ENCODE assay signal across 27 cellular contexts in the genomic region with DNA sequence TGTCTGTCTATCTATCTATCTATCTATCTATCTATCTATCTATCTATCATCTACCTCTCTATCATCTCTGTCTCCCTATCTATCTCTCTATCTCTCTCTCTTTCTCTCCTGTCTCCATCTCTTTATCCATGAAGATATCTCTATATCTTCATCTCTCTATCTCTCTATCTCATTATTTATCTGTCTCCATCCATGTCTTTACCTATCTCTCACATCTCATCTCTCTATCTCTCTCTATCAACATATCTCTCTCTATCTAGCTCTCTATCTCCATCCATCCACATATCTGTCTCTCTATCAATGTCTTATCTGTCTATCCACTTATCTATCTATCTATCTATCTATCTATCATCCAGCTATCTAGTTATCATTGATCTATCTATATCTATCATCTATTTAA.
"Had no signal": no experiment of that assay in that cellular context is flagged by ENCODE, and none has a peak within 500 bp of the region (broad histone marks: within the 10 kb centered on the region; RNA-seq: fewer than 3 reads in every experiment).

No MANE protein-coding gene starts in this region.

- H3K4me1 ChIP-seq: colonic mucosa, esophagus muscularis mucosa, esophagus squamous epithelium, foreskin keratinocyte, gastrocnemius medialis, gastroesophageal sphincter, heart left ventricle, heart right ventricle had no signal

- H3K4me3 ChIP-seq: colonic mucosa, coronary artery, dorsolateral prefrontal cortex, esophagus muscularis mucosa, esophagus squamous epithelium, gastrocnemius medialis, gastroesophageal sphincter, heart left ventricle, heart right ventricle had no signal

- H3K9me3 ChIP-seq: colonic mucosa, esophagus muscularis mucosa, esophagus squamous epithelium, gastrocnemius medialis, gastroesophageal sphincter, heart left ventricle, heart right ventricle had no signal

- H3K27me3 ChIP-seq: colonic mucosa, esophagus squamous epithelium, foreskin keratinocyte, gastrocnemius medialis had no signal

- FAIRE-seq: colon, endometrium, endothelial cell of umbilical vein, frontal cortex had no signal

- DNase-seq: colonic mucosa; cortex of kidney; dermis blood vessel endothelial cell; dorsolateral prefrontal cortex; effector CD4-positive, alpha-beta T cell; effector CD8-positive, alpha-beta T cell; effector memory CD4-positive, alpha-beta T cell; effector memory CD8-positive, alpha-beta T cell; endodermal cell; erythroblast; esophagus squamous epithelium; foreskin fibroblast; foreskin keratinocyte; foreskin melanocyte; gastrocnemius medialis; glutamatergic neuron; heart left ventricle; heart right ventricle had no signal

- ATAC-seq: effector memory CD8-positive, alpha-beta T cell; esophagus mucosa; foreskin keratinocyte; gastrocnemius medialis; gastroesophageal sphincter; heart left ventricle; heart right ventricle had no signal

- H3K27ac ChIP-seq: colonic mucosa, coronary artery, dorsolateral prefrontal cortex, epithelial cell of prostate, esophagus muscularis mucosa, esophagus squamous epithelium, foreskin keratinocyte, gastrocnemius medialis, gastroesophageal sphincter, heart left ventricle, heart right ventricle had no signal

- H3K36me3 ChIP-seq: colonic mucosa, esophagus muscularis mucosa, esophagus squamous epithelium, gastrocnemius medialis, gastroesophageal sphincter, heart left ventricle, heart right ventricle had no signal
